Comparison of ENCODE assay signal across 22 cellular contexts in the genomic region with DNA sequence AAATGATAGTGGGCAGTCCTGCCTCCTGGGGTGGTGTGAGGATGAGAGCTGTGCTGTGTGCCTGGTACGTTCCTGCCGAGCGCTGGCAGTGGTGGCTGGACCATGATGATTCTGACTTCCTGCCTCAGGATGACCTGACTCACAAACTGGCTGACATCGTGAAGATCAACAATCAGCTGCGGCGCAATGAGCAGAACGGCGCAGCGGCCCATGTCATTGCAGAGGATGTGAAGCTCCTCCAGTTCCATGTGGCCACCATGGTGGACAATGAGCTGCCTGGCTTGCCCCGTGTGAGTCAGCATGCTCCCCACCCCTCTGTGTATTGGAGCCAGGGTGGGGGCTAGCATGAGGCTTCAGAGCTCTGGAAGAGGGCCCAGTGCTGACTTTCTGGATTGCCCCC. TPM values are rescaled to one million over a fixed set of nuclear protein-coding genes. Genes with fewer than 3 reads are reported as not detected.
DNase-seq lines count a peak whose midpoint lies in the region; ATAC-seq and TF ChIP-seq lines count a peak whose summit lies in the region.
"Had no signal": no experiment of that assay in that cellular context is flagged by ENCODE, and none has a peak within 500 bp of the region (broad histone marks: within the 10 kb centered on the region; RNA-seq: fewer than 3 reads in every experiment).

No MANE protein-coding gene starts in this region.

- no peak overlapping the region for H3K27ac ChIP-seq in CD4-positive, alpha-beta T cell (ENCODE audit: low read depth, low read length)
- peak overlapping the region; percentile 8 for H3K27ac ChIP-seq in lower lobe of right lung
- H3K27ac ChIP-seq: cardiac muscle cell, hepatocyte had no signal

- no peaks in the 10 kb centered on the region for H3K9me3 Mint-ChIP-seq in CD4-positive, alpha-beta T cell
- H3K9me3 Mint-ChIP-seq: T-cell had no signal

- no peaks in the 10 kb centered on the region for H3K27me3 ChIP-seq in CD4-positive, alpha-beta T cell (ENCODE audit: control insufficient read depth, insufficient read depth, low read length)
- H3K27me3 ChIP-seq in lower lobe of right lung (ENCODE audit: low read depth): no peaks in the 10 kb centered on the region
- H3K27me3 ChIP-seq: cardiac muscle cell, hepatocyte, sigmoid colon, stomach had no signal

- peaks cover 24% of the 10 kb centered on the region for H3K4me1 ChIP-seq in lower lobe of right lung
- H3K4me1 ChIP-seq: sigmoid colon had no signal

- H3K4me3 Mint-ChIP-seq in CD4-positive, alpha-beta T cell: no peak overlapping the region
- H3K4me3 Mint-ChIP-seq: activated CD8-positive, alpha-beta T cell treated with anti-CD3 and anti-CD28 coated beads, Interleukin-2, amount 10 ng/mL, durations not matched to agents 7 days and 5 days; T-cell had no signal

- ATAC-seq in CD4-positive, alpha-beta T cell (ENCODE audit: poor library complexity): no peak
- no peak for ATAC-seq in lower lobe of right lung
- no peak for ATAC-seq in HG03095 (IDR thresholded peaks at IDR 0.05; ENCODE audit: unreplicated experiment)
- ATAC-seq in GM21717 (IDR thresholded peaks at IDR 0.05; ENCODE audit: unreplicated experiment): no peak
- ATAC-seq in GM21423 (IDR thresholded peaks at IDR 0.05; ENCODE audit: unreplicated experiment): no peak

- no peak for TF ChIP-seq CTCF in CD4-positive, alpha-beta T cell (IDR thresholded peaks at IDR 0.05)
- TF ChIP-seq CTCF in lower lobe of right lung (IDR thresholded peaks at IDR 0.05): no peak

- H3K27me3 Mint-ChIP-seq in CD4-positive, alpha-beta T cell: no peaks in the 10 kb centered on the region
- H3K27me3 Mint-ChIP-seq: T-cell had no signal

- H3K9me3 ChIP-seq in CD4-positive, alpha-beta T cell (ENCODE audit: control insufficient read depth, low read length): no peaks in the 10 kb centered on the region
- H3K9me3 ChIP-seq in lower lobe of right lung: no peaks in the 10 kb centered on the region
- H3K9me3 ChIP-seq: sigmoid colon, stomach had no signal

- no peak for DNase-seq in CD4-positive, alpha-beta T cell
- DNase-seq in dermis microvascular lymphatic vessel endothelial cell (ENCODE audit: low read depth in 2 of 2): peak; percentile 88 to 93
- no peak for DNase-seq in lower lobe of right lung
- DNase-seq: ACHN; activated CD8-positive, alpha-beta T cell treated with anti-CD3 and anti-CD28 coated beads, Interleukin-2, amount 10 ng/mL, durations not matched to agents 7 days and 5 days; DMS53; effector CD4-positive, alpha-beta T cell; islet precursor cell; KG1; midbrain; NCI-H2081; NCI-H524; SHP77; sigmoid colon; stimulated activated CD4-positive, alpha-beta T cell treated with anti-CD3 and anti-CD28 coated beads, Interleukin-1b, Interleukin-23, amount 100 ng/mL, for 48 hours; stomach; T-cell had no signal

- CTCF ChIA-PET in CD4-positive, alpha-beta T cell (lab: Charles Lee): no interaction called here

- H3K36me3 Mint-ChIP-seq in CD4-positive, alpha-beta T cell (ENCODE audit: low read depth): peaks cover 85% of the 10 kb centered on the region

- H3K4me1 Mint-ChIP-seq in CD4-positive, alpha-beta T cell (ENCODE audit: low read depth): peaks cover 19% of the 10 kb centered on the region

- intact Hi-C loops in CD4-positive, alpha-beta T cell (cut with DNase I, micrococcal nuclease): no loop called here
- intact Hi-C loops in lower lobe of right lung (cut with DNase I): no loop called here

- peak overlapping the region; percentile 44 for H3K27ac Mint-ChIP-seq in CD4-positive, alpha-beta T cell
- H3K27ac Mint-ChIP-seq: activated CD8-positive, alpha-beta T cell treated with anti-CD3 and anti-CD28 coated beads, Interleukin-2, amount 10 ng/mL, durations not matched to agents 7 days and 5 days had no signal

- POLR2A ChIA-PET in CD4-positive, alpha-beta T cell (lab: Charles Lee): interaction anchor here (1.1 kb wide), 1 partner anchor 12 kb away, joined by 5 read pairs; no protein-coding TSS in a partner anchor

- H3K4me3 ChIP-seq in lower lobe of right lung: no peak overlapping the region
- H3K4me3 ChIP-seq: cardiac muscle cell, hepatocyte, sigmoid colon, stomach had no signal

- H3K36me3 ChIP-seq in lower lobe of right lung: peaks cover 81% of the 10 kb centered on the region

RNA-seq across cellular contexts. Expression of gene POLR2A, which starts 13.1 kb away (rescaled TPM):
- 100 to 1,000 TPM; 491 to 501 TPM for total RNA-seq in CD4-positive, alpha-beta T cell
- total RNA-seq in dermis microvascular lymphatic vessel endothelial cell (56.5 and 87.0 TPM in 2 replicates), lower lobe of right lung (101 TPM)

RNA-seq across cellular contexts. Expression of gene SLC35G6, which starts 16.0 kb away (rescaled TPM):
- total RNA-seq in CD4-positive, alpha-beta T cell: under 1 TPM in 1 of 2 experiments, not detected in 1; 0.17 TPM
- total RNA-seq in dermis microvascular lymphatic vessel endothelial cell: not detected in 2 replicates
- total RNA-seq in lower lobe of right lung: not detected
- total RNA-seq: activated CD8-positive, alpha-beta T cell treated with anti-CD3 and anti-CD28 coated beads, Interleukin-2, amount 10 ng/mL, durations not matched to agents 7 days and 5 days; cardiac muscle cell; hepatocyte; sigmoid colon; stomach; T-cell had no signal

RNA-seq across cellular contexts. Expression of gene ZBTB4, which starts 17.8 kb away (rescaled TPM):
- total RNA-seq in CD4-positive, alpha-beta T cell: 10 to 100 TPM; 55.1 to 55.6 TPM
- total RNA-seq in dermis microvascular lymphatic vessel endothelial cell (6.7 and 11.3 TPM in 2 replicates), lower lobe of right lung (79.0 TPM)

RNA-seq across cellular contexts. Expression of gene TNFSF12, which starts 51.6 kb away (rescaled TPM):
- 10 to 100 TPM; 17.0 to 19.1 TPM for total RNA-seq in CD4-positive, alpha-beta T cell
- 4.7 and 9.4 TPM in 2 replicates for total RNA-seq in dermis microvascular lymphatic vessel endothelial cell
- total RNA-seq in lower lobe of right lung: 91.3 TPM

RNA-seq across cellular contexts. Expression of gene CHRNB1, which starts 52.4 kb away (rescaled TPM):
- 1 to 10 TPM; 1.6 to 2.2 TPM for total RNA-seq in CD4-positive, alpha-beta T cell
- 7.2 and 10.0 TPM in 2 replicates for total RNA-seq in dermis microvascular lymphatic vessel endothelial cell
- 8.4 TPM for total RNA-seq in lower lobe of right lung

Comparison
In these comparisons a context has a peak if more than half of its experiments do, and no peak if none do; other contexts are left out.
1. DNase-seq: peak in dermis microvascular lymphatic vessel endothelial cell (2 of 2); none in CD4-positive, alpha-beta T cell (0 of 10) and lower lobe of right lung (single experiment).